In genomic region chr2:19806131-19806530, GRCh38 we compare ENCODE assay signal across 26 cellular contexts.
"Had no signal": no experiment of that assay in that cellular context is flagged by ENCODE, and none has a peak within 500 bp of the region (broad histone marks: within the 10 kb centered on the region; RNA-seq: fewer than 3 reads in every experiment).

No MANE protein-coding gene starts in this region.

- H3K9me3 ChIP-seq: breast epithelium, gastroesophageal sphincter, right atrium auricular region, suprapubic skin, transverse colon, vagina had no signal

- H3K36me3 Mint-ChIP-seq: activated naive CD4-positive, alpha-beta T cell treated with anti-CD3 and anti-CD28 coated beads, Interleukin-2, amount 10 ng/mL, durations not matched to agents 7 days and 5 days; activated naive CD8-positive, alpha-beta T cell treated with anti-CD3 and anti-CD28 coated beads, Interleukin-2, amount 10 ng/mL, durations not matched to agents 7 days and 5 days; naive thymus-derived CD8-positive, alpha-beta T cell had no signal

- H3K4me1 ChIP-seq: suprapubic skin had no signal

- H3K27me3 ChIP-seq: breast epithelium, gastroesophageal sphincter, right atrium auricular region, suprapubic skin, transverse colon, vagina had no signal

- H3K9me3 Mint-ChIP-seq: activated B cell treated with CpG ODN at 0.5 μM for 24 hours; activated naive CD4-positive, alpha-beta T cell treated with anti-CD3 and anti-CD28 coated beads, Interleukin-2, amount 10 ng/mL, durations not matched to agents 7 days and 5 days; activated T-cell treated with anti-CD3 and anti-CD28 coated beads, Interleukin-2, amount 50 U/mL, for 24 hours; central memory CD8-positive, alpha-beta T cell; naive thymus-derived CD8-positive, alpha-beta T cell; neural crest cell had no signal

- H3K4me1 Mint-ChIP-seq: activated B cell treated with CpG ODN at 0.5 μM for 24 hours; activated CD4-positive, alpha-beta T cell treated with anti-CD3 and anti-CD28 coated beads for 36 hours; activated naive CD4-positive, alpha-beta T cell treated with anti-CD3 and anti-CD28 coated beads, Interleukin-2, amount 10 ng/mL, durations not matched to agents 7 days and 5 days; activated naive CD8-positive, alpha-beta T cell treated with anti-CD3 and anti-CD28 coated beads, Interleukin-2, amount 10 ng/mL, durations not matched to agents 7 days and 5 days; central memory CD8-positive, alpha-beta T cell; neural crest cell had no signal

- H3K27ac ChIP-seq: breast epithelium, gastroesophageal sphincter, suprapubic skin, transverse colon, vagina had no signal

- ATAC-seq: activated CD4-positive, alpha-beta T cell treated with anti-CD3 and anti-CD28 coated beads for 36 hours; gastroesophageal sphincter; left cardiac atrium; naive thymus-derived CD8-positive, alpha-beta T cell had no signal

- H3K27ac Mint-ChIP-seq: activated B cell treated with CpG ODN at 0.5 μM for 24 hours; activated CD4-positive, alpha-beta T cell treated with anti-CD3 and anti-CD28 coated beads for 36 hours; activated naive CD4-positive, alpha-beta T cell treated with anti-CD3 and anti-CD28 coated beads, Interleukin-2, amount 10 ng/mL, durations not matched to agents 7 days and 5 days; activated naive CD8-positive, alpha-beta T cell treated with anti-CD3 and anti-CD28 coated beads, Interleukin-2, amount 10 ng/mL, durations not matched to agents 7 days and 5 days; activated T-cell treated with anti-CD3 and anti-CD28 coated beads, Interleukin-2, amount 50 U/mL, for 24 hours; naive thymus-derived CD8-positive, alpha-beta T cell had no signal

- H3K36me3 ChIP-seq: breast epithelium, gastroesophageal sphincter, right atrium auricular region, suprapubic skin, transverse colon, vagina had no signal

- H3K4me3 Mint-ChIP-seq: activated B cell treated with CpG ODN at 0.5 μM for 24 hours; activated CD4-positive, alpha-beta T cell treated with anti-CD3 and anti-CD28 coated beads for 36 hours; activated naive CD4-positive, alpha-beta T cell treated with anti-CD3 and anti-CD28 coated beads, Interleukin-2, amount 10 ng/mL, durations not matched to agents 7 days and 5 days; activated naive CD8-positive, alpha-beta T cell treated with anti-CD3 and anti-CD28 coated beads, Interleukin-2, amount 10 ng/mL, durations not matched to agents 7 days and 5 days; activated T-cell treated with anti-CD3 and anti-CD28 coated beads, Interleukin-2, amount 50 U/mL, for 24 hours; central memory CD8-positive, alpha-beta T cell; naive thymus-derived CD8-positive, alpha-beta T cell; neural crest cell had no signal

- DNase-seq: activated B cell treated with CpG ODN at 0.5 μM for 24 hours; activated CD4-positive, alpha-beta T cell treated with anti-CD3 and anti-CD28 coated beads for 36 hours; activated CD4-positive, alpha-beta T cell treated with anti-CD3 and anti-CD28 coated beads, Interleukin-2, amount 50 U/mL, for 48 hours; activated CD8-positive, alpha-beta memory T cell treated with anti-CD3 and anti-CD28 coated beads, Interleukin-2, amount 50 U/mL, for 48 hours; activated gamma-delta T cell; activated naive CD4-positive, alpha-beta T cell treated with anti-CD3 and anti-CD28 coated beads, Interleukin-2, amount 10 ng/mL, durations not matched to agents 7 days and 5 days; activated naive CD8-positive, alpha-beta T cell treated with anti-CD3 and anti-CD28 coated beads, Interleukin-2, amount 10 ng/mL, durations not matched to agents 7 days and 5 days; activated T-cell treated with anti-CD3 and anti-CD28 coated beads, Interleukin-2, amount 50 U/mL, for 24 hours; effector memory CD4-positive, alpha-beta T cell; hippocampal formation; left cardiac atrium; midbrain; naive thymus-derived CD8-positive, alpha-beta T cell; occipital lobe; stimulated activated CD4-positive, alpha-beta T cell treated with anti-CD3 and anti-CD28 coated beads, Interleukin-15, amount 100 ng/mL, for 24 hours; stimulated activated CD4-positive, alpha-beta T cell treated with anti-CD3 and anti-CD28 coated beads, Interleukin-2, amount 100 ng/mL, for 24 hours; stimulated activated naive CD4-positive, alpha-beta T cell; T-helper 2 cell; transverse colon had no signal

- H3K4me3 ChIP-seq: breast epithelium, gastroesophageal sphincter, right atrium auricular region, suprapubic skin, transverse colon, vagina had no signal
